18 cellular contexts compared by ENCODE assay signal in the genomic region with DNA sequence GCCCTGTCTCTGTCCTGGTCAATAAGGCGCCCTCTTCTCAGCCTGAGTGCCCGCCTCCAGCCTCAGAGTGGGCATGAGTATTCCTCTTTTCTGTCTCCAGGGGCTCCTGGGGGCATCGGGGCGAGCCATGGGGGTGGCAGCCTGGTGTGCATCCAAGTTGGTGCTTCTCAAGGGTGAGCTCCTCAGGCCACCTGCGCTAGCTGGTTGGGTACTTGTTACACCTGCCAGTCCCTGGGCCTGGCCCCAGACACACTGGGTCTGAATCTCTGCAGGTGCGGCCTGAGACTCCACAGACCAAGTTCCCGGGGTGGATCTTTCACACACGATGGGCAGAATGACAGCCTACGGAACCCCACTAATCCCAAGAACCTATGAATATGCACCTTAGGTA.
"Had no signal": no experiment of that assay in that cellular context is flagged by ENCODE, and none has a peak within 500 bp of the region (broad histone marks: within the 10 kb centered on the region; RNA-seq: fewer than 3 reads in every experiment).

No MANE protein-coding gene starts in this region.

- H3K27me3 ChIP-seq: body of pancreas, cardiac muscle cell, testis, upper lobe of left lung had no signal

- H3K4me3 ChIP-seq: body of pancreas, cardiac muscle cell, testis, upper lobe of left lung had no signal

- ATAC-seq: activated CD4-positive, alpha-beta T cell treated with anti-CD3 and anti-CD28 coated beads for 36 hours; body of pancreas; stimulated activated naive B cell treated with anti-CD40 and anti-IgM and Interleukin-4, amounts not matched to agents 10 μg/mL and 1 μg/mL and 100 μg/mL, for 72 hours had no signal

- H3K27ac ChIP-seq: body of pancreas, cardiac muscle cell, testis, upper lobe of left lung had no signal

- DNase-seq: activated B cell treated with CpG ODN at 0.5 μM for 24 hours; activated CD4-positive, alpha-beta memory T cell treated with anti-CD3 and anti-CD28 coated beads for 36 hours; activated CD4-positive, alpha-beta T cell treated with anti-CD3 and anti-CD28 coated beads for 36 hours; activated gamma-delta T cell treated with Interleukin-2 at 50 U/mL for 16 hours; activated T-cell treated with anti-CD3 and anti-CD28 coated beads, Interleukin-2, amount 50 U/mL, for 1 hour; anterior cingulate cortex; effector CD4-positive, alpha-beta T cell; foreskin fibroblast; mesenchymal stem cell; occipital lobe; stimulated activated CD4-positive, alpha-beta T cell treated with anti-CD3 and anti-CD28 coated beads, Interleukin-2, amount 100 ng/mL, for 48 hours; stimulated activated CD8-positive, alpha-beta memory T cell treated with anti-CD3 and anti-CD28 coated beads, Interleukin-4, amount 100 ng/mL, for 48 hours; stimulated activated naive B cell treated with anti-CD40 and anti-IgM and Interleukin-4, amounts not matched to agents 10 μg/mL and 1 μg/mL and 100 μg/mL, for 72 hours; T-helper 9 cell; testis had no signal

- H3K9me3 ChIP-seq: body of pancreas, testis, upper lobe of left lung had no signal

- H3K36me3 ChIP-seq: cardiac muscle cell, upper lobe of left lung had no signal

- H3K4me1 ChIP-seq: body of pancreas had no signal
